1 cellular context compared by ENCODE assay signal in the genomic region with DNA sequence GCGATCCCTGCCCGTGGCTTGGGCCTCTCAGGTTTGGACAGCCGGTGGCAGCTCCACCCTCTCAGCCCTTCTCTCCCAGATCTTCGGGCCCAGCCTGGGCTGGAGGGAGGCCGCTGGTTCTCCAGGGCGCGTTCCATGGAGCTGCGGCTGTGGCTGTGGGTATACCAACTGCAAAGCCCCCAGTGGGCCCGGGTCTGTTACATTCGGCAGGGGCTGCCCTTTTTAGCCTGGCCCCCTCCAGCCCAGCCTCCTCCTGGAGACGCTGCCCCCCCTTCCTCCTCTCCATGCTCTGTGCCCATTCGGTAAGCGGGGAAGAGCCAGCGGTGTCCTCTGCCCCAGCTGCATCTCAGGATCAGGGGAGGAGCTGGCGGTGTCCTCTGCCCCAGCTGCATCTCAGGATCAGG.
TF ChIP-seq lines count a peak whose summit lies in the region.

No MANE protein-coding gene starts in this region.

TF ChIP-seq in A549, 52 proteins besides CTCF, POLR2A, EP300 and RAD21:
- TF ChIP-seq FOXS1 (CRISPR knock-in tag; IDR thresholded peaks at IDR 0.05) (no peak), BCL3 (IDR thresholded peaks at IDR 0.05) (no peak), TFCP2L1 (CRISPR knock-in tag; IDR thresholded peaks at IDR 0.05) (no peak), JUNB (IDR thresholded peaks at IDR 0.05) (no peak), CHD4 (IDR thresholded peaks at IDR 0.05; ENCODE audit: borderline replicate concordance) (no peak), ZSCAN20 (CRISPR knock-in tag; IDR thresholded peaks at IDR 0.05) (no peak), ZFP36 (IDR thresholded peaks at IDR 0.05; ENCODE audit: borderline replicate concordance, partially characterized antibody) (no peak), CHD2 (IDR thresholded peaks at IDR 0.05; ENCODE audit: low read length, partially characterized antibody) (no peak), HOXA7 (CRISPR knock-in tag; IDR thresholded peaks at IDR 0.05) (no peak), RCOR1 (IDR thresholded peaks at IDR 0.05; ENCODE audit: low read depth, low read length) (no peak), CEBPB (IDR thresholded peaks at IDR 0.05) (no peak), RFX5 (IDR thresholded peaks at IDR 0.05) (no peak)
